ENCODE assay signal across 1 cellular context in the genomic region with DNA sequence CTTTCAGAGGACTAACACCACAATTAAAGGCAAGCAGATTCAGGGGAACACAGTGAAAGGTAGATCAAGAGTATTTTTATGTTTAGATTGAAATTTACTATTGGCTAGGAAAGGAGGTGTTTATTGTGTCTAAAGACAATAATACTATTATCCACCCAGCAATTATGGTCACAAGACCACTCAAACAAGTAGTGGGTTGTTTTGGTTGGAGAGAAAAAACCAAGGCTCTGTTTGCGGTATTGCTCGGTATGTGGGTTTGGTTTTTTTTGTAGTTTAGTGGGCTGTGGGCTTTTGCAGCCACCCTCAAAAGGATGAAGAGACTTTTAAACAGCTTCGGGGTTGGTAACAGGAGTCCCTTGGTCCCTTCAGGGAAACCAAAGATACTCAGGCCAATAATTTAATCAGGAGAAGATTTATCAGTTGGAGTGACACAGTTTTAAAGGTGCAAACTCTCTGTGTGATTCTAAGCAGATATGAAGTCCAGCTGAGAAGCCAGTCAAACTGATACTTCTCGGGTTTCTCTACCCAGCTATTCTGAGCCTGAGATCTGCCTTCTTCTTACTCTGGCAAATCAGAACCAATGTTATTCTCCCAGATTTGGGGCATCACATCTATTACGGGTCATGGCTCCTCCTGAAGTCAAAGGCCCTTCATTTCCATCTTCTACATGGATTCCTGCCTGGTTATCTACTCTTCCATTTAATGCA.
TF ChIP-seq lines count a peak whose summit lies in the region.

No MANE protein-coding gene starts in this region.

TF ChIP-seq in GM12878, 131 proteins besides CTCF, POLR2A, EP300 and RAD21 (continued from another document):
- TF ChIP-seq FOS (IDR thresholded peaks at IDR 0.05; ENCODE audit: borderline replicate concordance, extremely low read depth, insufficient read length) (no peak), CHD1 (IDR thresholded peaks at IDR 0.05; ENCODE audit: low read depth, low read length) (no peak), DPF2 (IDR thresholded peaks at IDR 0.05) (0 out of 2 replicates have a peak, but pooled peaks have one; percentile 36), ZNF217 (IDR thresholded peaks at IDR 0.05) (0 out of 2 replicates have a peak, but pooled peaks have one; percentile 33), TCF7 (IDR thresholded peaks at IDR 0.05; ENCODE audit: borderline replicate concordance) (no peak), CBX3 (IDR thresholded peaks at IDR 0.05; ENCODE audit: borderline replicate concordance, low read depth) (no peak), MTA2 (IDR thresholded peaks at IDR 0.05; ENCODE audit: low read depth) (peak; percentile 41), NR2F1 (conservative IDR thresholded peaks at IDR 0.05) (no peak), YY1 (IDR thresholded peaks at IDR 0.05; ENCODE audit: low read depth, low read length) (no peak), IKZF1 (conservative IDR thresholded peaks at IDR 0.05) (no peak), CBFB (IDR thresholded peaks at IDR 0.05; ENCODE audit: low read depth) (no peak), PAX5 (IDR thresholded peaks at IDR 0.05; ENCODE audit: borderline replicate concordance, low read depth, low read length) (no peak), MEF2B (IDR thresholded peaks at IDR 0.05; ENCODE audit: partially characterized antibody, poor library complexity, severe bottlenecking) (peak; percentile 15), RUNX3 (IDR thresholded peaks at IDR 0.05; ENCODE audit: low read length) (peak; percentile 90), IKZF2 (IDR thresholded peaks at IDR 0.05) (peak in 1 of 2 experiments; percentile 18; a peak in 1 of 4 replicates), STAT1 (conservative IDR thresholded peaks at IDR 0.05) (no peak), BCL11A (IDR thresholded peaks at IDR 0.05; ENCODE audit: low read depth, low read length) (peak; percentile 57; the same call in 1 of the 2 replicates), CREB1 (IDR thresholded peaks at IDR 0.05; ENCODE audit: low read depth) (no peak), SMAD5 (IDR thresholded peaks at IDR 0.05; ENCODE audit: low read depth) (no peak), MXI1 (IDR thresholded peaks at IDR 0.05; ENCODE audit: low read depth, low read length) (no peak), KAT2A (conservative IDR thresholded peaks at IDR 0.05; ENCODE audit: control insufficient read depth, low read depth, low read length) (no peak), ZNF384 (IDR thresholded peaks at IDR 0.05; ENCODE audit: borderline replicate concordance, low read depth, low read length) (peak; percentile 30; the same call in 1 of the 2 replicates), POLR2AphosphoS5 (IDR thresholded peaks at IDR 0.05; ENCODE audit: low read length) (no peak), TBL1XR1 (IDR thresholded peaks at IDR 0.05; ENCODE audit: low read depth, low read length) (no peak), ZZZ3 (IDR thresholded peaks at IDR 0.05; ENCODE audit: control insufficient read depth, insufficient read length, low read depth) (no peak), BHLHE40 (IDR thresholded peaks at IDR 0.05; ENCODE audit: borderline replicate concordance in 1 of 2, low read depth in 2 of 2, low read length in 1 of 2) (peak in 1 of 2 experiments; percentile 10; a peak in 1 of 4 replicates), JUNB (IDR thresholded peaks at IDR 0.05) (peak; percentile 8; the same call in 1 of the 2 replicates)
- TF ChIP-seq, protein P1, sequence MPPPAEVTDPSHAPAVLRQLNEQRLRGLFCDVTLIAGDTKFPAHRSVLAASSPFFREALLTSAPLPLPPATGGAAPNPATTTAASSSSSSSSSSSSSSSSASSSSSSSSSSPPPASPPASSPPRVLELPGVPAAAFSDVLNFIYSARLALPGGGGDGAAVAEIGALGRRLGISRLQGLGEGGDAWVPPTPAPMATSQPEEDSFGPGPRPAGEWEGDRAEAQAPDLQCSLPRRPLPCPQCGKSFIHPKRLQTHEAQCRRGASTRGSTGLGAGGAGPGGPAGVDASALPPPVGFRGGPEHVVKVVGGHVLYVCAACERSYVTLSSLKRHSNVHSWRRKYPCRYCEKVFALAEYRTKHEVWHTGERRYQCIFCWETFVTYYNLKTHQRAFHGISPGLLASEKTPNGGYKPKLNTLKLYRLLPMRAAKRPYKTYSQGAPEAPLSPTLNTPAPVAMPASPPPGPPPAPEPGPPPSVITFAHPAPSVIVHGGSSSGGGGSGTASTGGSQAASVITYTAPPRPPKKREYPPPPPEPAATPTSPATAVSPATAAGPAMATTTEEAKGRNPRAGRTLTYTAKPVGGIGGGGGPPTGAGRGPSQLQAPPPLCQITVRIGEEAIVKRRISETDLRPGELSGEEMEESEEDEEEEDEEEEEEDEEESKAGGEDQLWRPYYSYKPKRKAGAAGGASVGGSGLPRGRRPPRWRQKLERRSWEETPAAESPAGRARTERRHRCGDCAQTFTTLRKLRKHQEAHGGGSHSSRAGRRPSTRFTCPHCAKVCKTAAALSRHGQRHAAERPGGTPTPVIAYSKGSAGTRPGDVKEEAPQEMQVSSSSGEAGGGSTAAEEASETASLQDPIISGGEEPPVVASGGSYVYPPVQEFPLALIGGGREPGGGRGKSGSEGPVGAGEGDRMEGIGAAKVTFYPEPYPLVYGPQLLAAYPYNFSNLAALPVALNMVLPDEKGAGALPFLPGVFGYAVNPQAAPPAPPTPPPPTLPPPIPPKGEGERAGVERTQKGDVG (CRISPR knock-in tag; IDR thresholded peaks at IDR 0.05), result no peak
- TF ChIP-seq, protein P2, sequence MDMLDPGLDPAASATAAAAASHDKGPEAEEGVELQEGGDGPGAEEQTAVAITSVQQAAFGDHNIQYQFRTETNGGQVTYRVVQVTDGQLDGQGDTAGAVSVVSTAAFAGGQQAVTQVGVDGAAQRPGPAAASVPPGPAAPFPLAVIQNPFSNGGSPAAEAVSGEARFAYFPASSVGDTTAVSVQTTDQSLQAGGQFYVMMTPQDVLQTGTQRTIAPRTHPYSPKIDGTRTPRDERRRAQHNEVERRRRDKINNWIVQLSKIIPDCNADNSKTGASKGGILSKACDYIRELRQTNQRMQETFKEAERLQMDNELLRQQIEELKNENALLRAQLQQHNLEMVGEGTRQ (IDR thresholded peaks at IDR 0.05; ENCODE audit: borderline replicate concordance, low read depth, low read length), result no peak
- TF ChIP-seq, protein P3, sequence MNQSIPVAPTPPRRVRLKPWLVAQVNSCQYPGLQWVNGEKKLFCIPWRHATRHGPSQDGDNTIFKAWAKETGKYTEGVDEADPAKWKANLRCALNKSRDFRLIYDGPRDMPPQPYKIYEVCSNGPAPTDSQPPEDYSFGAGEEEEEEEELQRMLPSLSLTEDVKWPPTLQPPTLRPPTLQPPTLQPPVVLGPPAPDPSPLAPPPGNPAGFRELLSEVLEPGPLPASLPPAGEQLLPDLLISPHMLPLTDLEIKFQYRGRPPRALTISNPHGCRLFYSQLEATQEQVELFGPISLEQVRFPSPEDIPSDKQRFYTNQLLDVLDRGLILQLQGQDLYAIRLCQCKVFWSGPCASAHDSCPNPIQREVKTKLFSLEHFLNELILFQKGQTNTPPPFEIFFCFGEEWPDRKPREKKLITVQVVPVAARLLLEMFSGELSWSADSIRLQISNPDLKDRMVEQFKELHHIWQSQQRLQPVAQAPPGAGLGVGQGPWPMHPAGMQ (IDR thresholded peaks at IDR 0.05; ENCODE audit: borderline replicate concordance), result no peak
- TF ChIP-seq, protein P4, sequence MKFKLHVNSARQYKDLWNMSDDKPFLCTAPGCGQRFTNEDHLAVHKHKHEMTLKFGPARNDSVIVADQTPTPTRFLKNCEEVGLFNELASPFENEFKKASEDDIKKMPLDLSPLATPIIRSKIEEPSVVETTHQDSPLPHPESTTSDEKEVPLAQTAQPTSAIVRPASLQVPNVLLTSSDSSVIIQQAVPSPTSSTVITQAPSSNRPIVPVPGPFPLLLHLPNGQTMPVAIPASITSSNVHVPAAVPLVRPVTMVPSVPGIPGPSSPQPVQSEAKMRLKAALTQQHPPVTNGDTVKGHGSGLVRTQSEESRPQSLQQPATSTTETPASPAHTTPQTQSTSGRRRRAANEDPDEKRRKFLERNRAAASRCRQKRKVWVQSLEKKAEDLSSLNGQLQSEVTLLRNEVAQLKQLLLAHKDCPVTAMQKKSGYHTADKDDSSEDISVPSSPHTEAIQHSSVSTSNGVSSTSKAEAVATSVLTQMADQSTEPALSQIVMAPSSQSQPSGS (IDR thresholded peaks at IDR 0.05; ENCODE audit: low read length), result no peak
- TF ChIP-seq, protein P5, sequence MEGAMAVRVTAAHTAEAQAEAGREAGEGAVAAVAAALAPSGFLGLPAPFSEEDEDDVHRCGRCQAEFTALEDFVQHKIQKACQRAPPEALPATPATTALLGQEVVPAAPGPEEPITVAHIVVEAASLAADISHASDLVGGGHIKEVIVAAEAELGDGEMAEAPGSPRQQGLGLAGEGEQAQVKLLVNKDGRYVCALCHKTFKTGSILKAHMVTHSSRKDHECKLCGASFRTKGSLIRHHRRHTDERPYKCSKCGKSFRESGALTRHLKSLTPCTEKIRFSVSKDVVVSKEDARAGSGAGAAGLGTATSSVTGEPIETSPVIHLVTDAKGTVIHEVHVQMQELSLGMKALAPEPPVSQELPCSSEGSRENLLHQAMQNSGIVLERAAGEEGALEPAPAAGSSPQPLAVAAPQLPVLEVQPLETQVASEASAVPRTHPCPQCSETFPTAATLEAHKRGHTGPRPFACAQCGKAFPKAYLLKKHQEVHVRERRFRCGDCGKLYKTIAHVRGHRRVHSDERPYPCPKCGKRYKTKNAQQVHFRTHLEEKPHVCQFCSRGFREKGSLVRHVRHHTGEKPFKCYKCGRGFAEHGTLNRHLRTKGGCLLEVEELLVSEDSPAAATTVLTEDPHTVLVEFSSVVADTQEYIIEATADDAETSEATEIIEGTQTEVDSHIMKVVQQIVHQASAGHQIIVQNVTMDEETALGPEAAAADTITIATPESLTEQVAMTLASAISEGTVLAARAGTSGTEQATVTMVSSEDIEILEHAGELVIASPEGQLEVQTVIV (IDR thresholded peaks at IDR 0.05; ENCODE audit: borderline replicate concordance, partially characterized antibody), result no peak
- TF ChIP-seq, protein P6, sequence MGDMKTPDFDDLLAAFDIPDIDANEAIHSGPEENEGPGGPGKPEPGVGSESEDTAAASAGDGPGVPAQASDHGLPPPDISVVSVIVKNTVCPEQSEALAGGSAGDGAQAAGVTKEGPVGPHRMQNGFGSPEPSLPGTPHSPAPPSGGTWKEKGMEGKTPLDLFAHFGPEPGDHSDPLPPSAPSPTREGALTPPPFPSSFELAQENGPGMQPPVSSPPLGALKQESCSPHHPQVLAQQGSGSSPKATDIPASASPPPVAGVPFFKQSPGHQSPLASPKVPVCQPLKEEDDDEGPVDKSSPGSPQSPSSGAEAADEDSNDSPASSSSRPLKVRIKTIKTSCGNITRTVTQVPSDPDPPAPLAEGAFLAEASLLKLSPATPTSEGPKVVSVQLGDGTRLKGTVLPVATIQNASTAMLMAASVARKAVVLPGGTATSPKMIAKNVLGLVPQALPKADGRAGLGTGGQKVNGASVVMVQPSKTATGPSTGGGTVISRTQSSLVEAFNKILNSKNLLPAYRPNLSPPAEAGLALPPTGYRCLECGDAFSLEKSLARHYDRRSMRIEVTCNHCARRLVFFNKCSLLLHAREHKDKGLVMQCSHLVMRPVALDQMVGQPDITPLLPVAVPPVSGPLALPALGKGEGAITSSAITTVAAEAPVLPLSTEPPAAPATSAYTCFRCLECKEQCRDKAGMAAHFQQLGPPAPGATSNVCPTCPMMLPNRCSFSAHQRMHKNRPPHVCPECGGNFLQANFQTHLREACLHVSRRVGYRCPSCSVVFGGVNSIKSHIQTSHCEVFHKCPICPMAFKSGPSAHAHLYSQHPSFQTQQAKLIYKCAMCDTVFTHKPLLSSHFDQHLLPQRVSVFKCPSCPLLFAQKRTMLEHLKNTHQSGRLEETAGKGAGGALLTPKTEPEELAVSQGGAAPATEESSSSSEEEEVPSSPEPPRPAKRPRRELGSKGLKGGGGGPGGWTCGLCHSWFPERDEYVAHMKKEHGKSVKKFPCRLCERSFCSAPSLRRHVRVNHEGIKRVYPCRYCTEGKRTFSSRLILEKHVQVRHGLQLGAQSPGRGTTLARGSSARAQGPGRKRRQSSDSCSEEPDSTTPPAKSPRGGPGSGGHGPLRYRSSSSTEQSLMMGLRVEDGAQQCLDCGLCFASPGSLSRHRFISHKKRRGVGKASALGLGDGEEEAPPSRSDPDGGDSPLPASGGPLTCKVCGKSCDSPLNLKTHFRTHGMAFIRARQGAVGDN (IDR thresholded peaks at IDR 0.05), result no peak
- TF ChIP-seq, protein P7, sequence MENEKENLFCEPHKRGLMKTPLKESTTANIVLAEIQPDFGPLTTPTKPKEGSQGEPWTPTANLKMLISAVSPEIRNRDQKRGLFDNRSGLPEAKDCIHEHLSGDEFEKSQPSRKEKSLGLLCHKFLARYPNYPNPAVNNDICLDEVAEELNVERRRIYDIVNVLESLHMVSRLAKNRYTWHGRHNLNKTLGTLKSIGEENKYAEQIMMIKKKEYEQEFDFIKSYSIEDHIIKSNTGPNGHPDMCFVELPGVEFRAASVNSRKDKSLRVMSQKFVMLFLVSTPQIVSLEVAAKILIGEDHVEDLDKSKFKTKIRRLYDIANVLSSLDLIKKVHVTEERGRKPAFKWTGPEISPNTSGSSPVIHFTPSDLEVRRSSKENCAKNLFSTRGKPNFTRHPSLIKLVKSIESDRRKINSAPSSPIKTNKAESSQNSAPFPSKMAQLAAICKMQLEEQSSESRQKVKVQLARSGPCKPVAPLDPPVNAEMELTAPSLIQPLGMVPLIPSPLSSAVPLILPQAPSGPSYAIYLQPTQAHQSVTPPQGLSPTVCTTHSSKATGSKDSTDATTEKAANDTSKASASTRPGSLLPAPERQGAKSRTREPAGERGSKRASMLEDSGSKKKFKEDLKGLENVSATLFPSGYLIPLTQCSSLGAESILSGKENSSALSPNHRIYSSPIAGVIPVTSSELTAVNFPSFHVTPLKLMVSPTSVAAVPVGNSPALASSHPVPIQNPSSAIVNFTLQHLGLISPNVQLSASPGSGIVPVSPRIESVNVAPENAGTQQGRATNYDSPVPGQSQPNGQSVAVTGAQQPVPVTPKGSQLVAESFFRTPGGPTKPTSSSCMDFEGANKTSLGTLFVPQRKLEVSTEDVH (IDR thresholded peaks at IDR 0.05; ENCODE audit: low read depth, partially characterized antibody), result no peak
